In genomic region chr1:177915641-177916040, GRCh38 we compare ENCODE assay signal across 27 cellular contexts. TPM values are rescaled to one million over a fixed set of nuclear protein-coding genes. Genes with fewer than 3 reads are reported as not detected.
"Had no signal": no experiment of that assay in that cellular context is flagged by ENCODE, and none has a peak within 500 bp of the region (broad histone marks: within the 10 kb centered on the region; RNA-seq: fewer than 3 reads in every experiment).

No MANE protein-coding gene starts in this region.

- H3K27me3 Mint-ChIP-seq: activated CD4-positive, alpha-beta T cell treated with anti-CD3 and anti-CD28 coated beads, Interleukin-2, amount 10 ng/mL, durations not matched to agents 7 days and 5 days; activated CD8-positive, alpha-beta memory T cell treated with anti-CD3 and anti-CD28 coated beads, Interleukin-2, amount 10 ng/mL, durations not matched to agents 7 days and 5 days; activated CD8-positive, alpha-beta T cell treated with anti-CD3 and anti-CD28 coated beads for 36 hours; activated naive CD8-positive, alpha-beta T cell treated with anti-CD3 and anti-CD28 coated beads, Interleukin-2, amount 50 U/mL, for 24 hours; dendritic cell treated with granulocyte-macrophage colony-stimulating factor and Interleukin-4, amounts not matched to agents 40 ng/mL and 50 ng/mL, for 4 days; stimulated activated memory B cell treated with anti-CD40 and anti-IgM and Interleukin-4, amounts not matched to agents 10 μg/mL and 1 μg/mL and 100 μg/mL, for 72 hours had no signal

- H3K9me3 Mint-ChIP-seq: activated CD4-positive, alpha-beta T cell treated with anti-CD3 and anti-CD28 coated beads, Interleukin-2, amount 10 ng/mL, durations not matched to agents 7 days and 5 days; activated CD8-positive, alpha-beta T cell treated with anti-CD3 and anti-CD28 coated beads for 36 hours; activated naive CD8-positive, alpha-beta T cell treated with anti-CD3 and anti-CD28 coated beads, Interleukin-2, amount 50 U/mL, for 24 hours; activated T-helper 1 cell treated with anti-CD3 and anti-CD28 coated beads, Interleukin-12 subunit alpha, Interleukin-12 subunit beta, Interleukin-2, Interleukin-4 antibody, amounts not matched to agents 30 ng/mL and 10 ng/mL and 1 ng/mL, durations not matched to agents 14 hours and 24 hours and 36 hours; dendritic cell treated with granulocyte-macrophage colony-stimulating factor and Interleukin-4, amounts not matched to agents 40 ng/mL and 50 ng/mL, for 4 days; stimulated activated memory B cell treated with anti-CD40 and anti-IgM and Interleukin-4, amounts not matched to agents 10 μg/mL and 1 μg/mL and 100 μg/mL, for 72 hours had no signal

- H3K36me3 ChIP-seq: sigmoid colon, thoracic aorta, upper lobe of left lung had no signal

- ATAC-seq: activated CD4-positive, CD25-positive, alpha-beta regulatory T cell treated with anti-CD3 and anti-CD28 coated beads, Interleukin-2, amount 50 U/mL, for 24 hours; activated CD8-positive, alpha-beta memory T cell treated with anti-CD3 and anti-CD28 coated beads, Interleukin-2, amount 10 ng/mL, durations not matched to agents 7 days and 5 days; activated CD8-positive, alpha-beta T cell treated with anti-CD3 and anti-CD28 coated beads for 36 hours; activated naive CD8-positive, alpha-beta T cell treated with anti-CD3 and anti-CD28 coated beads, Interleukin-2, amount 50 U/mL, for 24 hours; left ventricle myocardium superior; natural killer cell; stimulated activated memory B cell treated with anti-CD40 and anti-IgM and Interleukin-4, amounts not matched to agents 10 μg/mL and 1 μg/mL and 100 μg/mL, for 72 hours had no signal

- H3K27ac Mint-ChIP-seq: activated CD4-positive, alpha-beta T cell treated with anti-CD3 and anti-CD28 coated beads, Interleukin-2, amount 10 ng/mL, durations not matched to agents 7 days and 5 days; activated CD8-positive, alpha-beta memory T cell treated with anti-CD3 and anti-CD28 coated beads, Interleukin-2, amount 10 ng/mL, durations not matched to agents 7 days and 5 days; activated CD8-positive, alpha-beta T cell treated with anti-CD3 and anti-CD28 coated beads for 36 hours; activated naive CD8-positive, alpha-beta T cell treated with anti-CD3 and anti-CD28 coated beads, Interleukin-2, amount 50 U/mL, for 24 hours; activated T-helper 1 cell treated with anti-CD3 and anti-CD28 coated beads, Interleukin-12 subunit alpha, Interleukin-12 subunit beta, Interleukin-2, Interleukin-4 antibody, amounts not matched to agents 30 ng/mL and 10 ng/mL and 1 ng/mL, durations not matched to agents 14 hours and 24 hours and 36 hours; dendritic cell treated with granulocyte-macrophage colony-stimulating factor and Interleukin-4, amounts not matched to agents 40 ng/mL and 50 ng/mL, for 4 days; immature natural killer cell; natural killer cell; progenitor cell of endocrine pancreas; stimulated activated memory B cell treated with anti-CD40 and anti-IgM and Interleukin-4, amounts not matched to agents 10 μg/mL and 1 μg/mL and 100 μg/mL, for 72 hours had no signal

- H3K9me3 ChIP-seq: thoracic aorta, upper lobe of left lung had no signal

- DNase-seq: activated CD4-positive, alpha-beta T cell treated with anti-CD3 and anti-CD28 coated beads, Interleukin-2, amount 10 ng/mL, durations not matched to agents 7 days and 5 days; activated CD8-positive, alpha-beta memory T cell treated with anti-CD3 and anti-CD28 coated beads, Interleukin-2, amount 10 ng/mL, durations not matched to agents 7 days and 5 days; activated CD8-positive, alpha-beta T cell treated with anti-CD3 and anti-CD28 coated beads for 36 hours; activated gamma-delta T cell; activated naive CD4-positive, alpha-beta T cell treated with anti-CD3 and anti-CD28 coated beads, Interleukin-2, amount 50 U/mL, for 16 hours; activated naive CD8-positive, alpha-beta T cell treated with anti-CD3 and anti-CD28 coated beads, Interleukin-2, amount 50 U/mL, for 24 hours; effector CD4-positive, alpha-beta T cell; glutamatergic neuron; immature natural killer cell; left ventricle myocardium superior; midbrain; natural killer cell; retina; sigmoid colon; stimulated activated CD4-positive, alpha-beta T cell treated with anti-CD3 and anti-CD28 coated beads, Interleukin-15, amount 100 ng/mL, for 24 hours; upper lobe of left lung had no signal

- H3K4me3 Mint-ChIP-seq: activated CD4-positive, alpha-beta T cell treated with anti-CD3 and anti-CD28 coated beads, Interleukin-2, amount 10 ng/mL, durations not matched to agents 7 days and 5 days; activated CD8-positive, alpha-beta memory T cell treated with anti-CD3 and anti-CD28 coated beads, Interleukin-2, amount 10 ng/mL, durations not matched to agents 7 days and 5 days; activated CD8-positive, alpha-beta T cell treated with anti-CD3 and anti-CD28 coated beads for 36 hours; activated naive CD8-positive, alpha-beta T cell treated with anti-CD3 and anti-CD28 coated beads, Interleukin-2, amount 50 U/mL, for 24 hours; activated T-helper 1 cell treated with anti-CD3 and anti-CD28 coated beads, Interleukin-12 subunit alpha, Interleukin-12 subunit beta, Interleukin-2, Interleukin-4 antibody, amounts not matched to agents 30 ng/mL and 10 ng/mL and 1 ng/mL, durations not matched to agents 14 hours and 24 hours and 36 hours; dendritic cell treated with granulocyte-macrophage colony-stimulating factor and Interleukin-4, amounts not matched to agents 40 ng/mL and 50 ng/mL, for 4 days; immature natural killer cell; natural killer cell; stimulated activated memory B cell treated with anti-CD40 and anti-IgM and Interleukin-4, amounts not matched to agents 10 μg/mL and 1 μg/mL and 100 μg/mL, for 72 hours had no signal

- H3K4me1 ChIP-seq: sigmoid colon, upper lobe of left lung had no signal

- H3K27me3 ChIP-seq: hepatocyte, sigmoid colon, upper lobe of left lung had no signal

- H3K27ac ChIP-seq: hepatocyte, sigmoid colon, thoracic aorta, upper lobe of left lung, VCaP had no signal

- H3K36me3 Mint-ChIP-seq: activated CD8-positive, alpha-beta memory T cell treated with anti-CD3 and anti-CD28 coated beads, Interleukin-2, amount 10 ng/mL, durations not matched to agents 7 days and 5 days; immature natural killer cell; natural killer cell; stimulated activated memory B cell treated with anti-CD40 and anti-IgM and Interleukin-4, amounts not matched to agents 10 μg/mL and 1 μg/mL and 100 μg/mL, for 72 hours had no signal

- H3K4me1 Mint-ChIP-seq: activated CD4-positive, alpha-beta T cell treated with anti-CD3 and anti-CD28 coated beads, Interleukin-2, amount 10 ng/mL, durations not matched to agents 7 days and 5 days; activated CD8-positive, alpha-beta memory T cell treated with anti-CD3 and anti-CD28 coated beads, Interleukin-2, amount 10 ng/mL, durations not matched to agents 7 days and 5 days; activated naive CD8-positive, alpha-beta T cell treated with anti-CD3 and anti-CD28 coated beads, Interleukin-2, amount 50 U/mL, for 24 hours; immature natural killer cell; natural killer cell; stimulated activated memory B cell treated with anti-CD40 and anti-IgM and Interleukin-4, amounts not matched to agents 10 μg/mL and 1 μg/mL and 100 μg/mL, for 72 hours had no signal

- H3K4me3 ChIP-seq: hepatocyte, sigmoid colon, smooth muscle cell, thoracic aorta, upper lobe of left lung had no signal

RNA-seq across cellular contexts. Expression of gene SEC16B, which starts 54.2 kb away (rescaled TPM):
- total RNA-seq: activated CD8-positive, alpha-beta T cell treated with anti-CD3 and anti-CD28 coated beads for 36 hours; activated T-helper 1 cell treated with anti-CD3 and anti-CD28 coated beads, Interleukin-12 subunit alpha, Interleukin-12 subunit beta, Interleukin-2, Interleukin-4 antibody, amounts not matched to agents 30 ng/mL and 10 ng/mL and 1 ng/mL, durations not matched to agents 14 hours and 24 hours and 36 hours; frontal cortex; T-helper 2 cell treated with Interferon-gamma antibody and Interleukin-4, amounts not matched to agents 100 ng/mL and 5 ng/mL, for 36 hours had no signal
